Comparison of ENCODE assay signal across 18 cellular contexts in genomic region chr1:28378906-28379305, GRCh38. TPM values are rescaled to one million over a fixed set of nuclear protein-coding genes. Genes with fewer than 3 reads are reported as not detected.
DNase-seq lines count a peak whose midpoint lies in the region; ATAC-seq, FAIRE-seq and TF ChIP-seq lines count a peak whose summit lies in the region.
"Had no signal": no experiment of that assay in that cellular context is flagged by ENCODE, and none has a peak within 500 bp of the region (broad histone marks: within the 10 kb centered on the region; RNA-seq: fewer than 3 reads in every experiment).

No MANE protein-coding gene starts in this region.

- H3K36me3 ChIP-seq in OCI-LY1 (ENCODE audit: insufficient read depth, low read length) (no peaks in the 10 kb centered on the region), endodermal cell (ENCODE audit: control insufficient read depth, insufficient read depth, low read length) (peaks cover 12% of the 10 kb centered on the region)

- H3K36me3 Mint-ChIP-seq in endodermal cell (ENCODE audit: low read depth): peaks cover 46% of the 10 kb centered on the region
- peaks cover 24% of the 10 kb centered on the region for H3K36me3 Mint-ChIP-seq in stimulated activated memory B cell treated with anti-CD40 and anti-IgM and Interleukin-4, amounts not matched to agents 10 μg/mL and 1 μg/mL and 100 μg/mL, for 72 hours
- peaks cover 26% of the 10 kb centered on the region for H3K36me3 Mint-ChIP-seq in activated CD8-positive, alpha-beta memory T cell treated with anti-CD3 and anti-CD28 coated beads, Interleukin-2, amount 10 ng/mL, durations not matched to agents 7 days and 5 days

- H3K27ac ChIP-seq in OCI-LY1 (ENCODE audit: low read depth, low read length, poor library complexity, severe bottlenecking): peak overlapping the region; percentile 62
- H3K27ac ChIP-seq in endodermal cell (ENCODE audit: low read depth, low read length): no peak overlapping the region

- CTCF ChIA-PET in activated CD8-positive, alpha-beta memory T cell treated with anti-CD3 and anti-CD28 coated beads, Interleukin-2, amount 10 ng/mL, durations not matched to agents 7 days and 5 days (lab: Charles Lee): no interaction called here

- H3K9me3 Mint-ChIP-seq in endodermal cell: peaks cover 3% of the 10 kb centered on the region
- H3K9me3 Mint-ChIP-seq in stimulated activated memory B cell treated with anti-CD40 and anti-IgM and Interleukin-4, amounts not matched to agents 10 μg/mL and 1 μg/mL and 100 μg/mL, for 72 hours: peaks cover 6% of the 10 kb centered on the region
- no peaks in the 10 kb centered on the region for H3K9me3 Mint-ChIP-seq in activated CD8-positive, alpha-beta memory T cell treated with anti-CD3 and anti-CD28 coated beads, Interleukin-2, amount 10 ng/mL, durations not matched to agents 7 days and 5 days (ENCODE audit: low read depth)
- H3K9me3 Mint-ChIP-seq: H9 had no signal

- no peak for TF ChIP-seq POLR2A in GM12892 (IDR thresholded peaks at IDR 0.05; ENCODE audit: low read depth, low read length)

- H3K4me3 ChIP-seq in OCI-LY1 (ENCODE audit: low read depth, low read length, poor library complexity, severe bottlenecking) (no peak overlapping the region), endodermal cell (ENCODE audit: low read length) (no peak overlapping the region)
- H3K4me3 ChIP-seq: SK-N-MC had no signal

- no peak overlapping the region for H2AFZ ChIP-seq in OCI-LY1 (ENCODE audit: low read length)

- no peaks in the 10 kb centered on the region for H4K20me1 ChIP-seq in OCI-LY1 (ENCODE audit: insufficient read depth, low read length)

- peak overlapping the region; percentile 27 for H3K27ac Mint-ChIP-seq in endodermal cell
- peak overlapping the region; percentile 4 for H3K27ac Mint-ChIP-seq in stimulated activated memory B cell treated with anti-CD40 and anti-IgM and Interleukin-4, amounts not matched to agents 10 μg/mL and 1 μg/mL and 100 μg/mL, for 72 hours
- H3K27ac Mint-ChIP-seq in activated CD8-positive, alpha-beta memory T cell treated with anti-CD3 and anti-CD28 coated beads, Interleukin-2, amount 10 ng/mL, durations not matched to agents 7 days and 5 days: no peak overlapping the region
- H3K27ac Mint-ChIP-seq: H9 had no signal

- no peaks in the 10 kb centered on the region for H3F3A ChIP-seq in OCI-LY1 (ENCODE audit: insufficient read depth, low read length)

- FAIRE-seq in GM12892 (lab: Jason Lieb, UNC) (peak; percentile 58), GM19239 (lab: Jason Lieb, UNC) (no peak)
- FAIRE-seq: HTR-8/SVneo had no signal

- H3K9me3 ChIP-seq in OCI-LY1 (ENCODE audit: low read length) (no peaks in the 10 kb centered on the region; the same call in 1 of the 2 replicates), endodermal cell (ENCODE audit: control insufficient read depth, low read length) (peaks cover 5% of the 10 kb centered on the region)

- H3K9ac ChIP-seq in OCI-LY1 (ENCODE audit: low read length): no peak overlapping the region
- H3K9ac ChIP-seq in endodermal cell (ENCODE audit: extremely low read depth, low read length, poor library complexity, severe bottlenecking): no peak overlapping the region

- TF ChIP-seq CTCF in OCI-LY1 (IDR thresholded peaks at IDR 0.05; ENCODE audit: low read length) (no peak), endodermal cell (conservative IDR thresholded peaks at IDR 0.05) (no peak)

- H3K4me1 Mint-ChIP-seq in endodermal cell: peaks cover 9% of the 10 kb centered on the region
- peaks cover 60% of the 10 kb centered on the region for H3K4me1 Mint-ChIP-seq in stimulated activated memory B cell treated with anti-CD40 and anti-IgM and Interleukin-4, amounts not matched to agents 10 μg/mL and 1 μg/mL and 100 μg/mL, for 72 hours
- peaks cover 5% of the 10 kb centered on the region for H3K4me1 Mint-ChIP-seq in activated CD8-positive, alpha-beta memory T cell treated with anti-CD3 and anti-CD28 coated beads, Interleukin-2, amount 10 ng/mL, durations not matched to agents 7 days and 5 days

- 96 to 100% methylated on average over 3 to 5 of the region's 5 CpGs for WGBS in endodermal cell (ENCODE audit: insufficient coverage in 1 of 2, insufficient read length in 1 of 2), 2 experiments

- H3K9me2 ChIP-seq in OCI-LY1 (ENCODE audit: low read depth, low read length): no peaks in the 10 kb centered on the region

- peaks cover 17% of the 10 kb centered on the region for H3K79me2 ChIP-seq in OCI-LY1 (ENCODE audit: insufficient read depth, low read length)

- no peaks in the 10 kb centered on the region for H3K27me3 ChIP-seq in OCI-LY1 (ENCODE audit: insufficient read depth, low read length)
- H3K27me3 ChIP-seq in endodermal cell (ENCODE audit: control insufficient read depth, insufficient read depth, low read length, poor library complexity, severe bottlenecking): no peaks in the 10 kb centered on the region

- no peaks in the 10 kb centered on the region for H3K27me3 Mint-ChIP-seq in endodermal cell (ENCODE audit: insufficient read depth)
- H3K27me3 Mint-ChIP-seq in stimulated activated memory B cell treated with anti-CD40 and anti-IgM and Interleukin-4, amounts not matched to agents 10 μg/mL and 1 μg/mL and 100 μg/mL, for 72 hours: no peaks in the 10 kb centered on the region
- no peaks in the 10 kb centered on the region for H3K27me3 Mint-ChIP-seq in activated CD8-positive, alpha-beta memory T cell treated with anti-CD3 and anti-CD28 coated beads, Interleukin-2, amount 10 ng/mL, durations not matched to agents 7 days and 5 days

- H3K4me2 ChIP-seq in OCI-LY1 (ENCODE audit: low read length): no peak overlapping the region

- ATAC-seq in stimulated activated memory B cell treated with anti-CD40 and anti-IgM and Interleukin-4, amounts not matched to agents 10 μg/mL and 1 μg/mL and 100 μg/mL, for 72 hours: no peak
- no peak for ATAC-seq in GM18858 (IDR thresholded peaks at IDR 0.05; ENCODE audit: unreplicated experiment)
- ATAC-seq in activated CD8-positive, alpha-beta memory T cell treated with anti-CD3 and anti-CD28 coated beads, Interleukin-2, amount 10 ng/mL, durations not matched to agents 7 days and 5 days: no peak

- DNase-seq in GM12892 (ENCODE audit: insufficient read length) (no peak), endodermal cell (no peak), GM19239 (ENCODE audit: insufficient read length, low spot score) (no peak)
- no peak for DNase-seq in activated CD8-positive, alpha-beta memory T cell treated with anti-CD3 and anti-CD28 coated beads, Interleukin-2, amount 10 ng/mL, durations not matched to agents 7 days and 5 days
- DNase-seq: DMS79, H9, NCI-H1105 treated with DMSO at 0.1 percent for 48 hours, NCI-H1694, NCI-H2081 treated with DMSO at 0.1 percent for 48 hours, NCI-H510A, NCI-H748 treated with DMSO at 0.1 percent for 48 hours, SHP77 had no signal

- H3K4me1 ChIP-seq in OCI-LY1 (ENCODE audit: insufficient read depth, low read length, severe bottlenecking) (peaks cover 16% of the 10 kb centered on the region), endodermal cell (ENCODE audit: control insufficient read depth, insufficient read depth, low read length) (no peaks in the 10 kb centered on the region)

- H3K4me3 Mint-ChIP-seq in endodermal cell: no peak overlapping the region
- no peak overlapping the region for H3K4me3 Mint-ChIP-seq in stimulated activated memory B cell treated with anti-CD40 and anti-IgM and Interleukin-4, amounts not matched to agents 10 μg/mL and 1 μg/mL and 100 μg/mL, for 72 hours
- no peak overlapping the region for H3K4me3 Mint-ChIP-seq in activated CD8-positive, alpha-beta memory T cell treated with anti-CD3 and anti-CD28 coated beads, Interleukin-2, amount 10 ng/mL, durations not matched to agents 7 days and 5 days
- H3K4me3 Mint-ChIP-seq: CD14-positive monocyte, H9 had no signal

RNA-seq across cellular contexts. Expression of gene PHACTR4, which starts 9.4 kb away (rescaled TPM):
- 13.0 TPM for polyA plus RNA-seq in GM12892 (2012; ENCODE audit: missing spikeins)
- total RNA-seq in endodermal cell: 10 to 100 TPM; 49.9 to 65.0 TPM
- 45.7 TPM for polyA plus RNA-seq in endodermal cell (2013, experiment 1 of 2)
- polyA plus RNA-seq in endodermal cell (2013, experiment 2 of 2): 47.7 TPM
- 10 to 100 TPM; 26.8 to 27.8 TPM for total RNA-seq in activated CD8-positive, alpha-beta memory T cell treated with anti-CD3 and anti-CD28 coated beads, Interleukin-2, amount 10 ng/mL, durations not matched to agents 7 days and 5 days

RNA-seq across cellular contexts. Expression of gene MED18, which starts 50.1 kb away (rescaled TPM):
- polyA plus RNA-seq in GM12892 (2012; ENCODE audit: missing spikeins): 13.4 TPM
- 10 to 100 TPM; 15.5 to 18.4 TPM for total RNA-seq in endodermal cell
- polyA plus RNA-seq in endodermal cell (2013, experiment 1 of 2): 15.8 TPM
- 14.4 TPM for polyA plus RNA-seq in endodermal cell (2013, experiment 2 of 2)
- total RNA-seq in activated CD8-positive, alpha-beta memory T cell treated with anti-CD3 and anti-CD28 coated beads, Interleukin-2, amount 10 ng/mL, durations not matched to agents 7 days and 5 days: 10 to 100 TPM; 19.5 to 20.8 TPM
